ENCODE assay signal across 8 cellular contexts in genomic region chr19:35090160-35090794, GRCh38. TPM values are rescaled to one million over a fixed set of nuclear protein-coding genes. Genes with fewer than 3 reads are reported as not detected.
DNase-seq lines count a peak whose midpoint lies in the region; ATAC-seq and TF ChIP-seq lines count a peak whose summit lies in the region.

No MANE protein-coding gene starts in this region.

- no peaks in the 10 kb centered on the region for H3K36me3 ChIP-seq in WERI-Rb-1

- no peak overlapping the region for H3K4me3 ChIP-seq in WERI-Rb-1 (ENCODE audit: low read depth, low read length)

- ATAC-seq in left lobe of liver (peak; percentile 92), GM19452 (IDR thresholded peaks at IDR 0.05; ENCODE audit: unreplicated experiment) (no peak)

- H3K27me3 ChIP-seq in WERI-Rb-1 (ENCODE audit: insufficient read depth, low read depth, severe bottlenecking): no peaks in the 10 kb centered on the region

- TF ChIP-seq CTCF in WERI-Rb-1 (IDR thresholded peaks at IDR 0.05; ENCODE audit: low read depth, low read length): peak; percentile 64

- peak; percentile 39 for DNase-seq in SIG-M5 treated with dmso at 0.1 percent for 504 hours (lab: John Stamatoyannopoulos, UW; ENCODE audit: unreplicated experiment)
- no peak for DNase-seq in SIG-M5 (lab: John Stamatoyannopoulos, UW)
- DNase-seq in NCI-H146 treated with DMSO at 0.1 percent for 48 hours (lab: John Stamatoyannopoulos, UW; ENCODE audit: unreplicated experiment): peak; percentile 31
- DNase-seq in WERI-Rb-1: peak; percentile 78
- DNase-seq in dermis microvascular lymphatic vessel endothelial cell (ENCODE audit: low read depth in 2 of 2): peak; percentile 21 to 60
- peak; percentile 77 for DNase-seq in left lobe of liver (ENCODE audit: low spot score)
- peak; percentile 4 for DNase-seq in stimulated activated CD8-positive, alpha-beta memory T cell treated with anti-CD3 and anti-CD28 coated beads, Interleukin-12 subunit alpha, Interleukin-12 subunit beta, amount 100 ng/mL, for 4 hours (ENCODE audit: low read depth)

- H3K27ac ChIP-seq in WERI-Rb-1: peak overlapping the region; percentile 21

- H3K9me3 ChIP-seq in WERI-Rb-1 (ENCODE audit: severe bottlenecking): no peaks in the 10 kb centered on the region

RNA-seq across cellular contexts. Expression of gene FXYD3, which starts 25.3 kb away (rescaled TPM):
- total RNA-seq in dermis microvascular lymphatic vessel endothelial cell: not detected in 2 replicates
- total RNA-seq in left lobe of liver: 1.4 TPM

RNA-seq across cellular contexts. Expression of gene LGI4, which starts 44.6 kb away (rescaled TPM):
- total RNA-seq in dermis microvascular lymphatic vessel endothelial cell (not detected in 2 replicates), left lobe of liver (1.9 TPM)

RNA-seq across cellular contexts. Expression of gene FXYD1, which starts 48.3 kb away (rescaled TPM):
- total RNA-seq in dermis microvascular lymphatic vessel endothelial cell: not detected in 2 replicates
- total RNA-seq in left lobe of liver: 280 TPM

RNA-seq across cellular contexts. Expression of gene HPN, which starts 48.8 kb away (rescaled TPM):
- total RNA-seq in dermis microvascular lymphatic vessel endothelial cell: under 0.01 TPM in 1 of 2 replicates, not detected in the other
- total RNA-seq in left lobe of liver: 564 TPM

RNA-seq across cellular contexts. Expression of gene FXYD7, which starts 52.8 kb away (rescaled TPM):
- not detected in 2 replicates for total RNA-seq in dermis microvascular lymphatic vessel endothelial cell
- 0.60 TPM for total RNA-seq in left lobe of liver

Comparison
In these comparisons a context has a peak if more than half of its experiments do, and no peak if none do; other contexts are left out.
1. RNA of gene FXYD1, which starts 48.3 kb away (total RNA-seq): 280 TPM in left lobe of liver (single experiment); not detected in dermis microvascular lymphatic vessel endothelial cell; every median in the first group is over 100 times any median in the second.